Comparison of ENCODE assay signal across 8 cellular contexts in genomic region chr20:34514897-34515483, GRCh38. TPM values are rescaled to one million over a fixed set of nuclear protein-coding genes. Genes with fewer than 3 reads are reported as not detected.
DNase-seq lines count a peak whose midpoint lies in the region; ATAC-seq, FAIRE-seq and TF ChIP-seq lines count a peak whose summit lies in the region.

No MANE protein-coding gene starts in this region.

- no peak overlapping the region for H3K14ac ChIP-seq in H1 (ENCODE audit: insufficient read length)

- CTCF ChIA-PET in CD4-positive, alpha-beta T cell (lab: Charles Lee) = interaction anchor here (0.6 to 6.4 kb wide), 7 partner anchors 10 to 202 kb away, joined by 3 to 31 read pairs (median 4); partner anchors contain the start of gene ITCH
- CTCF ChIA-PET in H1 (lab: Charles Lee; ENCODE audit: partially characterized antibody) = interaction anchor here (0.9 to 4.7 kb wide), 6 partner anchors 16 to 326 kb away, joined by 3 to 25 read pairs (median 3); no protein-coding TSS in a partner anchor

- POLR2A ChIA-PET in CD4-positive, alpha-beta T cell (lab: Charles Lee) = interaction anchor here (0.6 to 3.6 kb wide), 18 partner anchors 12 to 1227 kb away, joined by 3 to 30 read pairs (median 4); partner anchors contain the start of genes AHCY, ASIP, GGT7 and ITCH
- POLR2A ChIA-PET in H1 (lab: Charles Lee; ENCODE audit: partially characterized antibody) = interaction anchor here (0.5 to 3.3 kb wide), 9 partner anchors 10 to 216 kb away, joined by 3 to 15 read pairs (median 4); partner anchors contain the start of genes AHCY and ITCH

- H3K36me3 Mint-ChIP-seq in CD4-positive, alpha-beta T cell (ENCODE audit: low read depth) = peaks cover 40% of the 10 kb centered on the region
- H3K36me3 Mint-ChIP-seq in neural progenitor cell = peaks cover 8% of the 10 kb centered on the region

- no peak for TF ChIP-seq CTCF in CD4-positive, alpha-beta T cell (IDR thresholded peaks at IDR 0.05)
- TF ChIP-seq CTCF in H1 (IDR thresholded peaks at IDR 0.05; ENCODE audit: control extremely low read depth in 1 of 3, insufficient read depth in 1 of 3, low read depth in 1 of 3, low read length in 3 of 3) (no peak), neural progenitor cell (IDR thresholded peaks at IDR 0.05) (no peak)

- no peak for TF ChIP-seq RAD21 in H1 (IDR thresholded peaks at IDR 0.05 in 1 of 2, conservative IDR thresholded peaks at IDR 0.05 in 1 of 2; ENCODE audit: low read depth in 2 of 2, low read length in 2 of 2)

- intact Hi-C loops in CD4-positive, alpha-beta T cell (cut with DNase I, micrococcal nuclease) = loop anchor here (5.0 to 10.0 kb wide), 5 partner anchors 153 to 853 kb away; partner anchors contain the start of genes EIF2S2 (in 2 of the 2), ACSS2 (in 1 of the 2), C20orf144 (in 1 of the 2) and GGT7 (in 1 of the 2)
- intact Hi-C loops in sciatic nerve (cut with DNase I) = no loop called here

- H2BK120ac ChIP-seq in H1 (replicated peaks; ENCODE audit: low read depth, low read length) = no peak overlapping the region

- 52% methylated on average over 19 of the region's 19 CpGs; no CpG with 5 or more reads in 1 of the 2 experiments for WGBS in H1 (ENCODE audit: extremely low coverage in 1 of 2, insufficient coverage in 1 of 2, insufficient read length in 1 of 2, insufficient replicate concordance in 2 of 2, low coverage in 1 of 2, low lambda C conversion rate in 2 of 2, missing lambda C conversion rate in 1 of 2), 2 experiments

- H4K20me1 ChIP-seq in H1 (replicated peaks in 1 of 2; ENCODE audit: control insufficient read depth in 1 of 2, insufficient read depth in 2 of 2, low read length in 2 of 2) (peaks cover 3 to 5% of the 10 kb centered on the region in 2 experiments), neural progenitor cell (ENCODE audit: low read depth) (peaks cover 23% of the 10 kb centered on the region)

- H3K56ac ChIP-seq in H1 (replicated peaks; ENCODE audit: insufficient read length, low read depth, low read length) = no peak overlapping the region

- no peak overlapping the region for H2BK12ac ChIP-seq in H1 (ENCODE audit: low read depth, low read length)

- no peak overlapping the region for H3K4ac ChIP-seq in H1 (replicated peaks; ENCODE audit: insufficient read length, low read depth, low read length)

- H3K27ac ChIP-seq in CD4-positive, alpha-beta T cell (ENCODE audit: low read depth, low read length) = peak overlapping the region; percentile 80
- H3K27ac ChIP-seq in H1 (ENCODE audit: low read depth, low read length) = no peak overlapping the region
- peak overlapping the region; percentile 84 for H3K27ac ChIP-seq in neural progenitor cell

- peak overlapping the region; percentile 77 to 81 for H3K4me2 ChIP-seq in H1 (ENCODE audit: insufficient read depth in 1 of 2, low read depth in 2 of 2, low read length in 2 of 2)
- H3K4me2 ChIP-seq in neural progenitor cell = peak overlapping the region; percentile 82

- peak overlapping the region; percentile 94 for H3K27ac Mint-ChIP-seq in CD4-positive, alpha-beta T cell
- peak overlapping the region; percentile 99 for H3K27ac Mint-ChIP-seq in neural progenitor cell

- no peak overlapping the region for H2BK20ac ChIP-seq in H1 (ENCODE audit: low read length)

- peaks cover 0 to 33% of the 10 kb centered on the region in 2 experiments; a peak in 3 of 4 replicates for H3K79me2 ChIP-seq in H1 (ENCODE audit: control insufficient read depth in 1 of 2, insufficient read depth in 2 of 2, low read length in 2 of 2)
- peaks cover 35% of the 10 kb centered on the region for H3K79me2 ChIP-seq in neural progenitor cell (ENCODE audit: low read depth)

- H3K4me3 Mint-ChIP-seq in CD4-positive, alpha-beta T cell = peak overlapping the region; percentile 99
- peak overlapping the region; percentile 99 for H3K4me3 Mint-ChIP-seq in neural progenitor cell

- H3K27me3 Mint-ChIP-seq in CD4-positive, alpha-beta T cell = no peaks in the 10 kb centered on the region
- H3K27me3 Mint-ChIP-seq in neural progenitor cell (ENCODE audit: insufficient read depth, low read depth) = peaks cover 3% of the 10 kb centered on the region

- H2AK5ac ChIP-seq in H1 (ENCODE audit: low read depth, low read length) = no peak overlapping the region

- no peak overlapping the region for H3K23ac ChIP-seq in H1 (ENCODE audit: insufficient read length)

- H2BK15ac ChIP-seq in H1 (ENCODE audit: low read length) = no peak overlapping the region

- no peak overlapping the region for H4K5ac ChIP-seq in H1 (ENCODE audit: insufficient read length, low read depth, low read length)

- DNase-seq in CD4-positive, alpha-beta T cell = no peak
- DNase-seq in NCI-H82 (lab: John Stamatoyannopoulos, UW) (peak; percentile 61), H1 (ENCODE audit: low read depth in 1 of 2, low spot score in 2 of 2) (no peak), neural progenitor cell (ENCODE audit: low spot score) (no peak), sciatic nerve (ENCODE audit: low spot score) (no peak), germinal center (ENCODE audit: low spot score) (no peak)

- H3K9ac ChIP-seq in H1 (replicated peaks in 1 of 4; ENCODE audit: extremely low read depth in 1 of 4, low read depth in 3 of 4, low read length in 3 of 4) (peak overlapping the region in 3 of 4 experiments; percentile 41 to 43 (median 43); a peak in 4 of 7 replicates), neural progenitor cell (peak overlapping the region; percentile 28)

- H3K79me1 ChIP-seq in H1 (ENCODE audit: low read depth, low read length) = no peaks in the 10 kb centered on the region

- peaks cover 0 to 3% (median 3%) of the 10 kb centered on the region in 4 experiments; a peak in 3 of 7 replicates for H3K4me1 ChIP-seq in H1 (replicated peaks in 1 of 4; ENCODE audit: control insufficient read depth in 3 of 4, insufficient read depth in 4 of 4, low read length in 3 of 4)
- H3K4me1 ChIP-seq in neural progenitor cell = peaks cover 3% of the 10 kb centered on the region

- H3K9me3 Mint-ChIP-seq in CD4-positive, alpha-beta T cell = no peaks in the 10 kb centered on the region
- peaks cover 2% of the 10 kb centered on the region for H3K9me3 Mint-ChIP-seq in neural progenitor cell

- no peak for FAIRE-seq in H1 (lab: Jason Lieb, UNC)

- H3K23me2 ChIP-seq in H1 (ENCODE audit: low read depth, low read length) = peaks cover 10% of the 10 kb centered on the region

- TF ChIP-seq EP300 in H1 (IDR thresholded peaks at IDR 0.05; ENCODE audit: borderline replicate concordance in 1 of 2, low read depth in 2 of 2, low read length in 2 of 2) = no peak

- peaks cover 62% of the 10 kb centered on the region for H3K4me1 Mint-ChIP-seq in CD4-positive, alpha-beta T cell (ENCODE audit: low read depth)
- peaks cover 33% of the 10 kb centered on the region for H3K4me1 Mint-ChIP-seq in neural progenitor cell

- peaks cover 26% of the 10 kb centered on the region for H3F3A ChIP-seq in neural progenitor cell (ENCODE audit: low read depth)

- H3K9me3 ChIP-seq in CD4-positive, alpha-beta T cell (ENCODE audit: control insufficient read depth, low read length) = no peaks in the 10 kb centered on the region
- H3K9me3 ChIP-seq in H1 (ENCODE audit: insufficient read depth in 2 of 2, low read depth in 1 of 2, low read length in 1 of 2) (no peaks in the 10 kb centered on the region), neural progenitor cell (ENCODE audit: low read depth) (no peaks in the 10 kb centered on the region)

- TF ChIP-seq POLR2A in H1 (IDR thresholded peaks at IDR 0.05; ENCODE audit: control extremely low read depth in 1 of 2, low read depth in 2 of 2, low read length in 2 of 2) = no peak

- H3K18ac ChIP-seq in H1 (ENCODE audit: extremely low read depth, low read length) = no peak overlapping the region; the same call in 1 of the 2 replicates

- no peak overlapping the region for H2BK5ac ChIP-seq in H1 (ENCODE audit: low read depth, low read length)

- H3K27me3 ChIP-seq in CD4-positive, alpha-beta T cell (ENCODE audit: control insufficient read depth, insufficient read depth, low read length) = no peaks in the 10 kb centered on the region
- no peaks in the 10 kb centered on the region for H3K27me3 ChIP-seq in H1 (replicated peaks in 1 of 4; ENCODE audit: control insufficient read depth in 3 of 4, extremely low read depth in 1 of 4, insufficient read depth in 3 of 4, low read length in 3 of 4)
- H3K27me3 ChIP-seq in neural progenitor cell = no peaks in the 10 kb centered on the region

- H3K36me3 ChIP-seq in H1 (ENCODE audit: control insufficient read depth in 2 of 4, insufficient read depth in 4 of 4, low read length in 3 of 4) (peaks cover 0 to under 1% (median 0%) of the 10 kb centered on the region in 4 experiments; a peak in 2 of 8 replicates), neural progenitor cell (no peaks in the 10 kb centered on the region)

- no peak for ATAC-seq in CD4-positive, alpha-beta T cell (ENCODE audit: poor library complexity)
- ATAC-seq in sciatic nerve = no peak
- ATAC-seq in HG03354 (IDR thresholded peaks at IDR 0.05; ENCODE audit: poor library complexity, severe bottlenecking, unreplicated experiment) = no peak
- ATAC-seq in GM21423 (IDR thresholded peaks at IDR 0.05; ENCODE audit: unreplicated experiment) = no peak

- no peak overlapping the region for H4K91ac ChIP-seq in H1 (replicated peaks; ENCODE audit: insufficient read length, low read length)

- H2AFZ ChIP-seq in H1 (ENCODE audit: low read length) = peak overlapping the region; percentile 4; the same call in 1 of the 2 replicates
- H2AFZ ChIP-seq in neural progenitor cell (replicated peaks) = no peak overlapping the region

- H3K4me3 ChIP-seq in H1 (ENCODE audit: extremely low read depth in 1 of 4, insufficient read depth in 2 of 4, low read depth in 3 of 4, low read length in 4 of 4) = peak overlapping the region; percentile 77 to 87 (median 82); a peak in 7 of 8 replicates
- H3K4me3 ChIP-seq in neural progenitor cell = peak overlapping the region; percentile 79

- H4K8ac ChIP-seq in H1 (ENCODE audit: extremely low read depth, insufficient read depth, low read length) = no peak overlapping the region

RNA-seq across cellular contexts. Expression of gene DYNLRB1, which starts 1.2 kb away (rescaled TPM):
- total RNA-seq in CD4-positive, alpha-beta T cell = 10 to 100 TPM; 38.3 to 40.3 TPM
- total RNA-seq in H1 (2021; fragmentation: NEBNext Ultra II Directional; extraction: Animal tissue kit (Norgen Biotek cat#: 25700)) = 107 and 109 TPM in 2 replicates
- polyA plus RNA-seq in H1 (2011; rRNA removed) = 206 and 214 TPM in 2 replicates
- 156 TPM for polyA plus RNA-seq in H1 (2011; cell fraction: cytosol; rRNA removed)
- polyA plus RNA-seq in H1 (2011; cell fraction: nucleus; rRNA removed) = 142 TPM
- 208 to 280 TPM (median 256 TPM) in 4 replicates for polyA plus RNA-seq in H1 (2012, experiment 1 of 2)
- polyA plus RNA-seq in H1 (2012, experiment 2 of 2) = 422 TPM
- polyA plus RNA-seq in H1 (2013, experiment 1 of 2) = 190 TPM
- polyA plus RNA-seq in H1 (2013, experiment 2 of 2) = 197 TPM
- polyA minus RNA-seq in H1 (2011; rRNA and poly(A)+ RNA removed) = 114 and 160 TPM in 2 replicates
- polyA minus RNA-seq in H1 (2011; cell fraction: cytosol; rRNA and poly(A)+ RNA removed) = 51.7 TPM
- polyA minus RNA-seq in H1 (2011; cell fraction: nucleus; rRNA and poly(A)+ RNA removed) = 56.9 TPM
- 73.1 and 106 TPM in 2 replicates for total RNA-seq in neural progenitor cell (ENCODE audit: low replicate concordance)
- 247 TPM for total RNA-seq in sciatic nerve

RNA-seq across cellular contexts. Expression of gene MAP1LC3A, which starts 43.5 kb away (rescaled TPM):
- total RNA-seq in CD4-positive, alpha-beta T cell = 10 to 100 TPM; 17.5 to 17.7 TPM
- 5.0 and 6.3 TPM in 2 replicates for total RNA-seq in H1 (2021; fragmentation: NEBNext Ultra II Directional; extraction: Animal tissue kit (Norgen Biotek cat#: 25700))
- 6.1 and 9.5 TPM in 2 replicates for polyA plus RNA-seq in H1 (2011; rRNA removed)
- 3.5 TPM for polyA plus RNA-seq in H1 (2011; cell fraction: cytosol; rRNA removed)
- 15.4 TPM for polyA plus RNA-seq in H1 (2011; cell fraction: nucleus; rRNA removed)
- polyA plus RNA-seq in H1 (2012, experiment 1 of 2) = 3.8 to 10.9 TPM (median 10.8 TPM) in 4 replicates
- 9.2 TPM for polyA plus RNA-seq in H1 (2012, experiment 2 of 2)
- polyA plus RNA-seq in H1 (2013, experiment 1 of 2) = 5.6 TPM
- 5.4 TPM for polyA plus RNA-seq in H1 (2013, experiment 2 of 2)
- polyA minus RNA-seq in H1 (2011; rRNA and poly(A)+ RNA removed) = 0.61 and 0.69 TPM in 2 replicates
- 4.7 TPM for polyA minus RNA-seq in H1 (2011; cell fraction: cytosol; rRNA and poly(A)+ RNA removed)
- 3.9 TPM for polyA minus RNA-seq in H1 (2011; cell fraction: nucleus; rRNA and poly(A)+ RNA removed)
- 5.5 and 8.5 TPM in 2 replicates for total RNA-seq in neural progenitor cell (ENCODE audit: low replicate concordance)
- 72.1 TPM for total RNA-seq in sciatic nerve
